ENCODE assay signal across 8 cellular contexts in genomic region chr5:43037929-43038510, GRCh38. TPM values are rescaled to one million over a fixed set of nuclear protein-coding genes. Genes with fewer than 3 reads are reported as not detected.
DNase-seq lines count a peak whose midpoint lies in the region; ATAC-seq and TF ChIP-seq lines count a peak whose summit lies in the region.

No MANE protein-coding gene starts in this region.

- intact Hi-C loops in ovary (cut with DNase I): loop anchor here in 2 of 4 donors (5.0 to 10.0 kb wide), 2 partner anchors 123 to 131 kb away; no protein-coding TSS in a partner anchor

- TF ChIP-seq EP300 in ovary (IDR thresholded peaks at IDR 0.05): no peak

- peaks cover 27 to 53% (median 42%) of the 10 kb centered on the region in 10 experiments for H3K4me1 ChIP-seq in BLaER1 treated with 17β-estradiol and CSF1 and Interleukin-3, amounts not matched to agents 10 nM and 100 nM
- no peaks in the 10 kb centered on the region for H3K4me1 ChIP-seq in ovary (ENCODE audit: insufficient read depth)

- peak overlapping the region; percentile 94 to 100 for H3K4me3 Mint-ChIP-seq in effector memory CD8-positive, alpha-beta T cell
- no peak overlapping the region for H3K4me3 Mint-ChIP-seq in progenitor cell of endocrine pancreas (ENCODE audit: low read depth)

- H3K27me3 Mint-ChIP-seq in effector memory CD8-positive, alpha-beta T cell: no peaks in the 10 kb centered on the region
- H3K27me3 Mint-ChIP-seq in progenitor cell of endocrine pancreas: peaks cover 92% of the 10 kb centered on the region

- H3K4me1 Mint-ChIP-seq in effector memory CD8-positive, alpha-beta T cell (ENCODE audit: low read depth in 2 of 2): peaks cover 43 to 52% of the 10 kb centered on the region in 2 donors
- peaks cover 9% of the 10 kb centered on the region for H3K4me1 Mint-ChIP-seq in progenitor cell of endocrine pancreas (ENCODE audit: low read depth)

- peaks cover 79% of the 10 kb centered on the region for H3K36me3 Mint-ChIP-seq in effector memory CD8-positive, alpha-beta T cell (ENCODE audit: insufficient read depth)
- peaks cover 3% of the 10 kb centered on the region for H3K36me3 Mint-ChIP-seq in progenitor cell of endocrine pancreas (ENCODE audit: insufficient read depth)

- H3K9ac ChIP-seq in BLaER1 treated with 17β-estradiol and CSF1 and Interleukin-3, amounts not matched to agents 10 nM and 100 nM: peak overlapping the region; percentile 57 to 93 (median 69)
- H3K9ac ChIP-seq in SK-N-MC (ENCODE audit: insufficient read length): no peak overlapping the region

- no peaks in the 10 kb centered on the region for H3K9me3 Mint-ChIP-seq in effector memory CD8-positive, alpha-beta T cell
- no peaks in the 10 kb centered on the region for H3K9me3 Mint-ChIP-seq in progenitor cell of endocrine pancreas (ENCODE audit: low read depth)

- peak overlapping the region; percentile 64 to 74 (median 70) for H3K4me3 ChIP-seq in BLaER1 treated with 17β-estradiol and CSF1 and Interleukin-3, amounts not matched to agents 10 nM and 100 nM
- H3K4me3 ChIP-seq in SK-N-MC (peak overlapping the region; percentile 16), ovary (peak overlapping the region; percentile 22)

- no peaks in the 10 kb centered on the region for H3K36me3 ChIP-seq in BLaER1 treated with 17β-estradiol and CSF1 and Interleukin-3, amounts not matched to agents 10 nM and 100 nM
- no peaks in the 10 kb centered on the region for H3K36me3 ChIP-seq in SK-N-MC (ENCODE audit: insufficient read depth, low read length)
- no peaks in the 10 kb centered on the region for H3K36me3 ChIP-seq in ovary

- no peak for TF ChIP-seq POLR2A in ovary (IDR thresholded peaks at IDR 0.05)

- peak overlapping the region; percentile 95 to 100 for H3K27ac Mint-ChIP-seq in effector memory CD8-positive, alpha-beta T cell
- H3K27ac Mint-ChIP-seq in progenitor cell of endocrine pancreas: no peak overlapping the region

- H3K9me3 ChIP-seq in BLaER1 treated with 17β-estradiol and CSF1 and Interleukin-3, amounts not matched to agents 10 nM and 100 nM (replicated peaks in 1 of 11): peaks cover 0 to 4% (median 0%) of the 10 kb centered on the region in 11 experiments; a peak in 2 of 22 replicates
- H3K9me3 ChIP-seq in SK-N-MC (ENCODE audit: low read depth, low read length) (no peaks in the 10 kb centered on the region), ovary (no peaks in the 10 kb centered on the region)

- no peak for DNase-seq in SK-N-MC (ENCODE audit: low read depth, low spot score)
- peak; percentile 36 to 41 (median 36) for DNase-seq in effector memory CD8-positive, alpha-beta T cell
- DNase-seq in ovary: no peak
- DNase-seq in NCI-H526 (lab: John Stamatoyannopoulos, UW): no peak
- DNase-seq in progenitor cell of endocrine pancreas (ENCODE audit: low spot score, unreplicated experiment): no peak
- DNase-seq in mesenteric fat pad (ENCODE audit: low spot score): no peak

- H3K4me2 ChIP-seq in BLaER1 treated with 17β-estradiol and CSF1 and Interleukin-3, amounts not matched to agents 10 nM and 100 nM: peak overlapping the region; percentile 95 to 98 (median 96)

- no peaks in the 10 kb centered on the region for H4K20me1 ChIP-seq in BLaER1 treated with 17β-estradiol and CSF1 and Interleukin-3, amounts not matched to agents 10 nM and 100 nM

- WGBS in ovary, 3 donors: 36 to 40% (median 38%) methylated on average over 21 of the region's 21 CpGs

- H3K27me3 ChIP-seq in BLaER1 treated with 17β-estradiol and CSF1 and Interleukin-3, amounts not matched to agents 10 nM and 100 nM: no peaks in the 10 kb centered on the region
- no peaks in the 10 kb centered on the region for H3K27me3 ChIP-seq in ovary

- peak overlapping the region; percentile 46 to 95 (median 63); a peak in 20 of 22 replicates for H3K27ac ChIP-seq in BLaER1 treated with 17β-estradiol and CSF1 and Interleukin-3, amounts not matched to agents 10 nM and 100 nM
- H3K27ac ChIP-seq in SK-N-MC: peak overlapping the region; percentile 21; the same call in 1 of the 2 replicates
- H3K27ac ChIP-seq in ovary: no peak overlapping the region

- TF ChIP-seq CTCF in ovary (IDR thresholded peaks at IDR 0.05): no peak
- TF ChIP-seq CTCF in progenitor cell of endocrine pancreas (IDR thresholded peaks at IDR 0.05; ENCODE audit: unreplicated experiment): no peak

- peak; percentile 20 for ATAC-seq in GM21447 (IDR thresholded peaks at IDR 0.05; ENCODE audit: unreplicated experiment)
- peak; percentile 14 for ATAC-seq in effector memory CD8-positive, alpha-beta T cell (replicated peaks)

RNA-seq across cellular contexts. Expression of gene ANXA2R, which starts 2.1 kb away (rescaled TPM):
- total RNA-seq in ovary: 1 to 10 TPM; 1.1 to 2.7 (median 1.7) TPM
- polyA plus RNA-seq in ovary: 1 to 10 TPM; 1.2 to 1.6 TPM
- 0.87 and 0.93 TPM in 2 replicates for total RNA-seq in progenitor cell of endocrine pancreas
- total RNA-seq in mesenteric fat pad: 2.0 TPM

Comparison
In these comparisons a context has a peak if more than half of its experiments do, and no peak if none do; other contexts are left out.
1. H3K27ac ChIP-seq: peak in BLaER1 treated with 17β-estradiol and CSF1 and Interleukin-3, amounts not matched to agents 10 nM and 100 nM (11 of 11) and SK-N-MC (single experiment); none in ovary (0 of 2).
2. H3K4me3 ChIP-seq: peak in every context shown above with its lines; median percentile 70 in BLaER1 treated with 17β-estradiol and CSF1 and Interleukin-3, amounts not matched to agents 10 nM and 100 nM; 22 in ovary; 16 in SK-N-MC.
3. DNase-seq: peak in effector memory CD8-positive, alpha-beta T cell (3 of 3); none in SK-N-MC (single experiment), ovary (0 of 5), NCI-H526 (0 of 2), progenitor cell of endocrine pancreas (single experiment) and mesenteric fat pad (single experiment).